Comparison of ENCODE assay signal across 1 cellular context in genomic region chr3:121895121-121895520, GRCh38.
TF ChIP-seq lines count a peak whose summit lies in the region.

No MANE protein-coding gene starts in this region.

TF ChIP-seq in HepG2, 621 proteins besides CTCF, POLR2A, EP300 and RAD21:
- peak; percentile 87 for TF ChIP-seq CEBPB (IDR thresholded peaks at IDR 0.05; ENCODE audit: borderline replicate concordance, low read depth, low read length)
- peak; percentile 77 for TF ChIP-seq CEBPG (CRISPR knock-in tag; IDR thresholded peaks at IDR 0.05)
- no peak for TF ChIP-seq DR1 (CRISPR knock-in tag; IDR thresholded peaks at IDR 0.05)
TF ChIP-seq in HepG2: peak in this region for 2.
